ENCODE assay signal across 1 cellular context in genomic region chr2:73089270-73090030, GRCh38.
TF ChIP-seq lines count a peak whose summit lies in the region.

No MANE protein-coding gene starts in this region.

TF ChIP-seq in HEK293, 187 proteins besides CTCF, POLR2A, EP300 and RAD21:
- TF ChIP-seq ZNF398 (tag by site-specific recombination; IDR thresholded peaks at IDR 0.05), result peak; percentile 63
- no peak for TF ChIP-seq ZNF148 (tag by site-specific recombination; IDR thresholded peaks at IDR 0.05; ENCODE audit: borderline replicate concordance)
- no peak for TF ChIP-seq ATF2 (tag by site-specific recombination; IDR thresholded peaks at IDR 0.05; ENCODE audit: low read depth)
- 0 out of 2 replicates have a peak, but pooled peaks have one; percentile 46 for TF ChIP-seq ZNF791 (tag by site-specific recombination; IDR thresholded peaks at IDR 0.05)
- 0 out of 2 replicates have a peak, but pooled peaks have one; percentile 24 for TF ChIP-seq ZBTB17 (tag by site-specific recombination; IDR thresholded peaks at IDR 0.05)
- TF ChIP-seq ZSCAN4 (tag by site-specific recombination; IDR thresholded peaks at IDR 0.05), result peak; percentile 49; the same call in 1 of the 2 replicates
- peak; percentile 57; the same call in 1 of the 2 replicates for TF ChIP-seq ZBTB20 (tag by site-specific recombination; IDR thresholded peaks at IDR 0.05)
- TF ChIP-seq ZNF776 (tag by site-specific recombination; IDR thresholded peaks at IDR 0.05; ENCODE audit: borderline replicate concordance), result no peak
- TF ChIP-seq HIC1 (tag by site-specific recombination; IDR thresholded peaks at IDR 0.05), result peak; percentile 17; the same call in 1 of the 2 replicates
- peak; percentile 24; the same call in 1 of the 2 replicates for TF ChIP-seq SP7 (tag by site-specific recombination; IDR thresholded peaks at IDR 0.05)
- peak; percentile 68; the same call in 1 of the 2 replicates for TF ChIP-seq KLF16 (tag by site-specific recombination; IDR thresholded peaks at IDR 0.05)
- peak; percentile 86 for TF ChIP-seq ZNF677 (tag by site-specific recombination; IDR thresholded peaks at IDR 0.05)
- no peak for TF ChIP-seq ZNF623 (tag by site-specific recombination; IDR thresholded peaks at IDR 0.05)
- TF ChIP-seq ZNF580 (tag by site-specific recombination; IDR thresholded peaks at IDR 0.05), result no peak
- no peak for TF ChIP-seq ZNF433 (tag by site-specific recombination; IDR thresholded peaks at IDR 0.05; ENCODE audit: low read depth)
- TF ChIP-seq TRIM28 (IDR thresholded peaks at IDR 0.05; ENCODE audit: borderline replicate concordance, low read length), result no peak
- peak; percentile 47 for TF ChIP-seq ZNF366 (tag by site-specific recombination; conservative IDR thresholded peaks at IDR 0.05)
TF ChIP-seq in HEK293: peak in this region for 10.
